ENCODE assay signal across 7 cellular contexts in the genomic region with DNA sequence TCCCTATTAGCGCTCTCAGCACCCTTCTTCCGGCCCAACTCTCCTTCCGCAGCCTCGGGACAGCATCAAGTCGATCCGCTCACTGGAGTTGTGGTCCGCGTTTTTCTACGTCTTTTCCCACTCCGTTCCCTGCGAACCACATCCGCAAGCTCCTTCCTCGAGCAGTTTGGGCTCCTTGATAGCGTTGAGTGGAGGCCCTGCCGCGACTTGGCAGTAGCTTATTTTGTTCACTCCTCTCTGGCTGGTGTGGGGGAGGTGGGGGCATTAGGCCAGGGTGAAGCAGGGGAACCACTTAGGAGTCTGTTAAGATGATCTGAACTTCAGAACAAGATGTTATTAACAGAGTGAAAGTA. TPM values are rescaled to one million over a fixed set of nuclear protein-coding genes. Genes with fewer than 3 reads are reported as not detected.
DNase-seq lines count a peak whose midpoint lies in the region; ATAC-seq and TF ChIP-seq lines count a peak whose summit lies in the region.
"Not testable (repeated sequence)": the region's sequence is repeated elsewhere in the genome, so short reads cannot be mapped to it uniquely, and the experiment has no call there.

No MANE protein-coding gene starts in this region.

- not testable (repeated sequence) for H3K4me3 ChIP-seq in heart right ventricle

- TF ChIP-seq CTCF in heart right ventricle (IDR thresholded peaks at IDR 0.05); natural killer cell (IDR thresholded peaks at IDR 0.05): not testable (repeated sequence)

- not testable (repeated sequence) for H3K27ac ChIP-seq in heart right ventricle

- ATAC-seq in GM18907 (IDR thresholded peaks at IDR 0.05; ENCODE audit: unreplicated experiment), result peak; percentile 20
- ATAC-seq in GM21423 (IDR thresholded peaks at IDR 0.05; ENCODE audit: unreplicated experiment), result peak; percentile 14
- ATAC-seq in HG02973 (IDR thresholded peaks at IDR 0.05; ENCODE audit: unreplicated experiment), result peak; percentile 35
- peak; percentile 28 for ATAC-seq in HG03571 (IDR thresholded peaks at IDR 0.05; ENCODE audit: unreplicated experiment)
- ATAC-seq in activated CD8-positive, alpha-beta memory T cell treated with anti-CD3 and anti-CD28 coated beads, Interleukin-2, amount 10 ng/mL, durations not matched to agents 7 days and 5 days, result peak; percentile 52
- peak; percentile 25 to 62 (median 44) for ATAC-seq in heart right ventricle
- ATAC-seq in natural killer cell, result peak; percentile 48 to 61 (median 54)

- WGBS in heart right ventricle, 2 donors, result no CpG with 5 or more reads among the region's 16 CpGs

- not testable (repeated sequence) for H3K4me1 ChIP-seq in heart right ventricle

- not testable (repeated sequence) for H3K36me3 ChIP-seq in heart right ventricle

- H3K9me3 ChIP-seq in heart right ventricle, result not testable (repeated sequence)

- H3K27me3 Mint-ChIP-seq in activated CD8-positive, alpha-beta memory T cell treated with anti-CD3 and anti-CD28 coated beads, Interleukin-2, amount 10 ng/mL, durations not matched to agents 7 days and 5 days; natural killer cell (ENCODE audit: low read depth in 2 of 2): not testable (repeated sequence)

- DNase-seq in activated CD8-positive, alpha-beta memory T cell treated with anti-CD3 and anti-CD28 coated beads, Interleukin-2, amount 10 ng/mL, durations not matched to agents 7 days and 5 days; heart right ventricle; natural killer cell: not testable (repeated sequence)

- H3K4me3 Mint-ChIP-seq in activated CD8-positive, alpha-beta memory T cell treated with anti-CD3 and anti-CD28 coated beads, Interleukin-2, amount 10 ng/mL, durations not matched to agents 7 days and 5 days; natural killer cell: not testable (repeated sequence)

- H3K36me3 Mint-ChIP-seq in activated CD8-positive, alpha-beta memory T cell treated with anti-CD3 and anti-CD28 coated beads, Interleukin-2, amount 10 ng/mL, durations not matched to agents 7 days and 5 days; natural killer cell: not testable (repeated sequence)

- not testable (repeated sequence) for H3K27ac Mint-ChIP-seq in activated CD8-positive, alpha-beta memory T cell treated with anti-CD3 and anti-CD28 coated beads, Interleukin-2, amount 10 ng/mL, durations not matched to agents 7 days and 5 days; natural killer cell

- H3K9me3 Mint-ChIP-seq in activated CD8-positive, alpha-beta memory T cell treated with anti-CD3 and anti-CD28 coated beads, Interleukin-2, amount 10 ng/mL, durations not matched to agents 7 days and 5 days (ENCODE audit: low read depth); natural killer cell: not testable (repeated sequence)

- not testable (repeated sequence) for H3K4me1 Mint-ChIP-seq in activated CD8-positive, alpha-beta memory T cell treated with anti-CD3 and anti-CD28 coated beads, Interleukin-2, amount 10 ng/mL, durations not matched to agents 7 days and 5 days; natural killer cell

- CTCF ChIA-PET in activated CD8-positive, alpha-beta memory T cell treated with anti-CD3 and anti-CD28 coated beads, Interleukin-2, amount 10 ng/mL, durations not matched to agents 7 days and 5 days (lab: Charles Lee), result not testable (repeated sequence)

- not testable (repeated sequence) for H3K27me3 ChIP-seq in heart right ventricle

- intact Hi-C loops in heart right ventricle (cut with DNase I); natural killer cell (cut with micrococcal nuclease): not testable (repeated sequence)

RNA-seq across cellular contexts. Expression of gene SMN2, which starts 0.3 kb away (rescaled TPM):
- total RNA-seq in activated CD8-positive, alpha-beta memory T cell treated with anti-CD3 and anti-CD28 coated beads, Interleukin-2, amount 10 ng/mL, durations not matched to agents 7 days and 5 days, result 10 to 100 TPM; 31.0 to 33.6 TPM
- total RNA-seq in heart right ventricle, result 10 to 100 TPM; 17.9 to 51.2 (median 31.5) TPM
- 10 to 100 TPM; 11.0 to 16.6 TPM for polyA plus RNA-seq in heart right ventricle
- 10 to 100 TPM; 42.1 to 46.5 (median 43.1) TPM for total RNA-seq in natural killer cell

RNA-seq across cellular contexts. Expression of gene SERF1B, which starts 24.7 kb away (rescaled TPM):
- 1 to 10 TPM; 6.0 to 8.0 TPM for total RNA-seq in activated CD8-positive, alpha-beta memory T cell treated with anti-CD3 and anti-CD28 coated beads, Interleukin-2, amount 10 ng/mL, durations not matched to agents 7 days and 5 days
- total RNA-seq in heart right ventricle (10 to 100 TPM; 16.5 to 36.3 (median 25.9) TPM), natural killer cell (10 to 100 TPM; 32.1 to 45.6 (median 34.1) TPM)
- polyA plus RNA-seq in heart right ventricle, result 10 to 100 TPM; 33.9 to 43.2 TPM
